ENCODE assay signal across 14 cellular contexts in genomic region chr2:219701847-219702634, GRCh38.
DNase-seq lines count a peak whose midpoint lies in the region; ATAC-seq lines count a peak whose summit lies in the region.
"Had no signal": no experiment of that assay in that cellular context is flagged by ENCODE, and none has a peak within 500 bp of the region (broad histone marks: within the 10 kb centered on the region; RNA-seq: fewer than 3 reads in every experiment).

No MANE protein-coding gene starts in this region.

- no peak overlapping the region for H3K4me3 Mint-ChIP-seq in T-helper 2 cell treated with Interferon-gamma antibody and Interleukin-4, amounts not matched to agents 5 μg/mL and 100 μg/mL, for 36 hours

- H3K9me3 ChIP-seq in esophagus (ENCODE audit: control insufficient read depth in 2 of 2, insufficient read depth in 1 of 2, low read depth in 1 of 2, low read length in 1 of 2) = no peaks in the 10 kb centered on the region
- H3K9me3 ChIP-seq: upper lobe of right lung had no signal

- no peaks in the 10 kb centered on the region for H3K9me3 Mint-ChIP-seq in T-helper 2 cell treated with Interferon-gamma antibody and Interleukin-4, amounts not matched to agents 5 μg/mL and 100 μg/mL, for 36 hours

- no peak for ATAC-seq in HG02642 (IDR thresholded peaks at IDR 0.05; ENCODE audit: poor library complexity, unreplicated experiment)

- no peaks in the 10 kb centered on the region for H3K27me3 ChIP-seq in esophagus (ENCODE audit: control insufficient read depth in 1 of 2, insufficient read depth in 2 of 2, low read length in 2 of 2)

- 26 to 30% methylated on average over 8 of the region's 8 CpGs for WGBS in esophagus, 2 donors

- DNase-seq in AG08395 (ENCODE audit: low spot score) (peak; percentile 67), M059J (ENCODE audit: low read depth) (peak; percentile 63), medulla oblongata (ENCODE audit: extremely low spot score) (peak; percentile 50), middle frontal gyrus (ENCODE audit: extremely low spot score, low spot score) (no peak), Kasumi-1 (lab: John Stamatoyannopoulos, UW) (no peak)
- DNase-seq in T-helper 2 cell treated with Interferon-gamma antibody and Interleukin-4, amounts not matched to agents 5 μg/mL and 100 μg/mL, for 36 hours (ENCODE audit: low spot score) = no peak
- DNase-seq: amniotic stem cell, NCI-H1417 treated with DMSO at 0.1 percent for 48 hours, NCI-H69, upper lobe of right lung had no signal

- H3K27ac Mint-ChIP-seq in T-helper 2 cell treated with Interferon-gamma antibody and Interleukin-4, amounts not matched to agents 5 μg/mL and 100 μg/mL, for 36 hours = no peak overlapping the region

- peaks cover 0 to 6% of the 10 kb centered on the region in 2 donors for H3K4me1 ChIP-seq in esophagus (ENCODE audit: control insufficient read depth in 2 of 2, insufficient read depth in 2 of 2, low read length in 1 of 2)

- peaks cover 2% of the 10 kb centered on the region for H3K27me3 Mint-ChIP-seq in T-helper 2 cell treated with Interferon-gamma antibody and Interleukin-4, amounts not matched to agents 5 μg/mL and 100 μg/mL, for 36 hours (ENCODE audit: low read depth)

- H3K4me3 ChIP-seq in esophagus (ENCODE audit: low read depth in 1 of 2, low read length in 2 of 2) = no peak overlapping the region
- H3K4me3 ChIP-seq: dorsolateral prefrontal cortex, lung, upper lobe of right lung had no signal

- no peaks in the 10 kb centered on the region for H3K36me3 Mint-ChIP-seq in T-helper 2 cell treated with Interferon-gamma antibody and Interleukin-4, amounts not matched to agents 5 μg/mL and 100 μg/mL, for 36 hours (ENCODE audit: low read depth)

- H3K4me1 Mint-ChIP-seq in T-helper 2 cell treated with Interferon-gamma antibody and Interleukin-4, amounts not matched to agents 5 μg/mL and 100 μg/mL, for 36 hours (ENCODE audit: low read depth) = no peaks in the 10 kb centered on the region

- H3K36me3 ChIP-seq in esophagus (ENCODE audit: control insufficient read depth in 2 of 2, insufficient read depth in 2 of 2, low read length in 1 of 2) = no peaks in the 10 kb centered on the region
- H3K36me3 ChIP-seq: upper lobe of right lung had no signal

- peak overlapping the region; percentile 15 to 37 for H3K27ac ChIP-seq in esophagus (ENCODE audit: low read depth in 2 of 2, low read length in 1 of 2)
- H3K27ac ChIP-seq: dorsolateral prefrontal cortex, upper lobe of right lung had no signal

Comparison
In these comparisons a context has a peak if more than half of its experiments do, and no peak if none do; other contexts are left out.
1. DNase-seq: peak in AG08395 (single experiment), M059J (single experiment) and medulla oblongata (single experiment); none in T-helper 2 cell treated with Interferon-gamma antibody and Interleukin-4, amounts not matched to agents 5 μg/mL and 100 μg/mL, for 36 hours (single experiment), middle frontal gyrus (single experiment) and Kasumi-1 (0 of 2).